In genomic region chr18:75073654-75074053, GRCh38 we compare ENCODE assay signal across 16 cellular contexts.
A peak's percentile ranks its signal among the peaks of the same experiment; 100 is the strongest.
DNase-seq lines count a peak whose midpoint lies in the region; ATAC-seq and TF ChIP-seq lines count a peak whose summit lies in the region.
"Had no signal": no experiment of that assay in that cellular context is flagged by ENCODE, and none has a peak within 500 bp of the region (broad histone marks: within the 10 kb centered on the region; RNA-seq: fewer than 3 reads in every experiment).

No MANE protein-coding gene starts in this region.

- H3K4me3 ChIP-seq in BLaER1 (no peak overlapping the region), H7 (ENCODE audit: insufficient read depth, low read depth, low read length) (no peak overlapping the region)
- no peak overlapping the region for H3K4me3 ChIP-seq in CD4-positive, CD25-positive, alpha-beta regulatory T cell (ENCODE audit: low read depth, low read length)
- H3K4me3 ChIP-seq: MG63 had no signal

- peaks cover 0 to 37% (median 6%) of the 10 kb centered on the region in 7 donors for H3K9me3 Mint-ChIP-seq in CD4-positive, CD25-positive, alpha-beta regulatory T cell
- H3K9me3 Mint-ChIP-seq in effector memory CD8-positive, alpha-beta T cell = peaks cover 0 to 16% of the 10 kb centered on the region in 2 donors
- peaks cover 13% of the 10 kb centered on the region for H3K9me3 Mint-ChIP-seq in osteocyte (ENCODE audit: unreplicated experiment)

- H3K27me3 Mint-ChIP-seq in CD4-positive, CD25-positive, alpha-beta regulatory T cell = no peaks in the 10 kb centered on the region
- H3K27me3 Mint-ChIP-seq in effector memory CD8-positive, alpha-beta T cell = no peaks in the 10 kb centered on the region
- H3K27me3 Mint-ChIP-seq in osteocyte (ENCODE audit: unreplicated experiment) = no peaks in the 10 kb centered on the region

- H3K4me1 ChIP-seq in BLaER1 = peaks cover 32% of the 10 kb centered on the region
- peaks cover 37% of the 10 kb centered on the region for H3K4me1 ChIP-seq in CD4-positive, CD25-positive, alpha-beta regulatory T cell (ENCODE audit: control insufficient read depth, insufficient read depth, low read length, poor library complexity, severe bottlenecking)

- TF ChIP-seq CTCF in osteocyte (IDR thresholded peaks at IDR 0.05) = no peak

- H3K9me3 ChIP-seq in BLaER1 = peaks cover 34% of the 10 kb centered on the region
- peaks cover 22 to 55% of the 10 kb centered on the region in 2 experiments for H3K9me3 ChIP-seq in CD4-positive, CD25-positive, alpha-beta regulatory T cell (ENCODE audit: control insufficient read depth in 2 of 2, low read length in 2 of 2)

- H3K27ac Mint-ChIP-seq in CD4-positive, CD25-positive, alpha-beta regulatory T cell = peak overlapping the region in 2 of 3 donors; percentile 46 to 67
- peak overlapping the region; percentile 58 to 62 for H3K27ac Mint-ChIP-seq in effector memory CD8-positive, alpha-beta T cell
- H3K27ac Mint-ChIP-seq in osteocyte (ENCODE audit: unreplicated experiment) = no peak overlapping the region

- H3K27ac ChIP-seq in BLaER1 = 0 out of 2 replicates have a peak overlapping the region, but pooled peaks have one; percentile 22
- H3K27ac ChIP-seq in CD4-positive, CD25-positive, alpha-beta regulatory T cell (ENCODE audit: insufficient read depth, low read length, poor library complexity, severe bottlenecking) = no peak overlapping the region
- H3K27ac ChIP-seq: C4-2B had no signal

- H3K9ac ChIP-seq in BLaER1 = no peak overlapping the region

- H4K20me1 ChIP-seq in BLaER1 = no peaks in the 10 kb centered on the region

- H3K36me3 Mint-ChIP-seq in CD4-positive, CD25-positive, alpha-beta regulatory T cell = peaks cover 18% of the 10 kb centered on the region
- H3K36me3 Mint-ChIP-seq in effector memory CD8-positive, alpha-beta T cell (ENCODE audit: insufficient read depth) = peaks cover 5% of the 10 kb centered on the region
- no peaks in the 10 kb centered on the region for H3K36me3 Mint-ChIP-seq in osteocyte (ENCODE audit: unreplicated experiment)

- H3K36me3 ChIP-seq in BLaER1 (no peaks in the 10 kb centered on the region), H7 (replicated peaks; ENCODE audit: control insufficient read depth, insufficient read depth, low read length) (no peaks in the 10 kb centered on the region)
- no peaks in the 10 kb centered on the region for H3K36me3 ChIP-seq in CD4-positive, CD25-positive, alpha-beta regulatory T cell (ENCODE audit: control insufficient read depth, insufficient read depth, low read length)
- H3K36me3 ChIP-seq: MG63 had no signal

- H3K4me2 ChIP-seq in BLaER1 = no peak overlapping the region

- H3K4me1 Mint-ChIP-seq in CD4-positive, CD25-positive, alpha-beta regulatory T cell = peaks cover 9 to 47% (median 27%) of the 10 kb centered on the region in 4 donors
- peaks cover 31 to 38% of the 10 kb centered on the region in 2 donors for H3K4me1 Mint-ChIP-seq in effector memory CD8-positive, alpha-beta T cell (ENCODE audit: low read depth in 2 of 2)
- peaks cover 17% of the 10 kb centered on the region for H3K4me1 Mint-ChIP-seq in osteocyte (ENCODE audit: unreplicated experiment)

- no peak for DNase-seq in CD4-positive, CD25-positive, alpha-beta regulatory T cell
- no peak for DNase-seq in effector memory CD8-positive, alpha-beta T cell
- DNase-seq in osteocyte (ENCODE audit: extremely low spot score, unreplicated experiment) (peak; percentile 66), SIG-M5 (lab: John Stamatoyannopoulos, UW) (no peak), H7 (no peak), NCI-H146 (lab: John Stamatoyannopoulos, UW) (no peak)
- DNase-seq: ACHN, DMS 273 treated with DMSO at 0.1 percent for 48 hours, DND-41, Kasumi-1, MG63, NCI-H1092, NCI-H2081 treated with DMSO at 0.1 percent for 48 hours had no signal

- peak overlapping the region in 2 of 4 donors; percentile 51 to 52 for H3K4me3 Mint-ChIP-seq in CD4-positive, CD25-positive, alpha-beta regulatory T cell
- peak overlapping the region in 1 of 2 donors; percentile 21 for H3K4me3 Mint-ChIP-seq in effector memory CD8-positive, alpha-beta T cell
- no peak overlapping the region for H3K4me3 Mint-ChIP-seq in osteocyte (ENCODE audit: unreplicated experiment)

- no peak for ATAC-seq in CD4-positive, CD25-positive, alpha-beta regulatory T cell (ENCODE audit: low read depth in 2 of 2)
- ATAC-seq in effector memory CD8-positive, alpha-beta T cell (replicated peaks) = no peak
- ATAC-seq: Panc1 had no signal

- H3K27me3 ChIP-seq in BLaER1 (no peaks in the 10 kb centered on the region), H7 (ENCODE audit: control insufficient read depth, insufficient read depth, low read length) (no peaks in the 10 kb centered on the region)
- H3K27me3 ChIP-seq in CD4-positive, CD25-positive, alpha-beta regulatory T cell (ENCODE audit: control insufficient read depth, insufficient read depth, low read length) = no peaks in the 10 kb centered on the region
- H3K27me3 ChIP-seq: MG63 had no signal
